Comparison of ENCODE assay signal across 1 cellular context in genomic region chr1:16999863-17000262, GRCh38.
TF ChIP-seq lines count a peak whose summit lies in the region.

No MANE protein-coding gene starts in this region.

TF ChIP-seq in K562, 482 proteins besides CTCF, POLR2A, EP300 and RAD21:
- TF ChIP-seq CEBPB (tag; IDR thresholded peaks at IDR 0.05) (no peak), STAG1 (CRISPR knock-in tag; IDR thresholded peaks at IDR 0.05; ENCODE audit: borderline replicate concordance) (no peak), EGR1 (conservative IDR thresholded peaks at IDR 0.05) (no peak), ZBTB17 (CRISPR knock-in tag; IDR thresholded peaks at IDR 0.05) (no peak), CTCFL (IDR thresholded peaks at IDR 0.05; ENCODE audit: borderline replicate concordance, insufficient read depth, low read depth, low read length, poor library complexity, severe bottlenecking) (peak; percentile 16), EHMT2 (IDR thresholded peaks at IDR 0.05) (no peak), CCNT2 (IDR thresholded peaks at IDR 0.05; ENCODE audit: borderline replicate concordance, extremely low read depth, insufficient read length, low read depth, low read length) (no peak)
- TF ChIP-seq, protein P1, sequence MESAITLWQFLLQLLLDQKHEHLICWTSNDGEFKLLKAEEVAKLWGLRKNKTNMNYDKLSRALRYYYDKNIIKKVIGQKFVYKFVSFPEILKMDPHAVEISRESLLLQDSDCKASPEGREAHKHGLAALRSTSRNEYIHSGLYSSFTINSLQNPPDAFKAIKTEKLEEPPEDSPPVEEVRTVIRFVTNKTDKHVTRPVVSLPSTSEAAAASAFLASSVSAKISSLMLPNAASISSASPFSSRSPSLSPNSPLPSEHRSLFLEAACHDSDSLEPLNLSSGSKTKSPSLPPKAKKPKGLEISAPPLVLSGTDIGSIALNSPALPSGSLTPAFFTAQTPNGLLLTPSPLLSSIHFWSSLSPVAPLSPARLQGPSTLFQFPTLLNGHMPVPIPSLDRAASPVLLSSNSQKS (CRISPR knock-in tag; IDR thresholded peaks at IDR 0.05): no peak
